In the genomic region with DNA sequence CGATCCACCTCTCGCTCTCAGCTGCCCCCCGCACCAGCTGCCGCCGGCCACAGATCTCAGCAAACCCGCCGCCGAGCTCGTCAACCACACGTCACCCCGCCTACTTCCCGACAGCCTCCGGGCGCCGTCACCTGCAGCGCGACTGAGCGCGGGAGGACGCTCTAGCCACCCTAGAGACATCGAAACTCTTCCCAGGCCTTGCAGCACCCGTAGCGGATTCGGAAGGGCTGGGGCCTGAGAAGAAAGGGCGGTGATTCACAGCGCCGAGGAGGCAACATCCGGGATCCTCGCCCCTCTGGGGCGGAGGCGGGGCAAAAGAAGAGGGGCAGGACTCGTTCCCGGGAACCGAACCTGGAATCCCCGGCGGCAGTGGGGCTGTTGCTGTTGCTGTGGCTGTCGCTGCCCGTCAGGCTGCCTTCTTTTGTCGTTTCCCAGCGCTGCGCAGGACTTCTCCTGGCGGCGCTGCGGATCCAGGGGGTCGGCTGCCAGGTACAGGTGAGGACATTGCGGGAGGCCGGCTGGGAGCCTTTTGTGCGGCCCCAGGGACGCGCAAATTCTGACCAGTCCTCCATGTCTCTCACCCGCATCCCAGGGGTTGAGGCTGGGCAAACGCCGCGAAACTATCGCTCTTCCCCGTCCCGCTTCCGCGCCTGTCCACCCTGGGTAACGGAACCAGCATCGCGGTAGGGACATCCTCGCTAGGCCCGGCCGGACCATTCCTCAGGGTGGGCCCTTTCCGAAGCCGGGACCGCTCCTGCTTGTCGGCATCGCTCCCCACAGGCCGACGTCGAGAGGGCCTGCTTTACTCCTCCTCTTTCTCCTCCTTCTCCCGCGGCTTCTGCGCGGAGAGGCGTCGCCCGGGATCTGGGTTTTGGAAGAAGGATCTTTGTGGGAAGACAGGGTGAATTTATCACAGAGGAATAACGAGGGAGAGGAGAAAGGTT, we compare ENCODE assay signal across 8 cellular contexts. TPM values are rescaled to one million over a fixed set of nuclear protein-coding genes. Genes with fewer than 3 reads are reported as not detected.
A peak's percentile ranks its signal among the peaks of the same experiment; 100 is the strongest.
DNase-seq lines count a peak whose midpoint lies in the region; ATAC-seq, FAIRE-seq and TF ChIP-seq lines count a peak whose summit lies in the region.

A gene (plus strand): TSS at position 331 of the 944 bp plus-strand sequence. CDS start 9,443 bp downstream, outside the sequence.
A gene with protein sequence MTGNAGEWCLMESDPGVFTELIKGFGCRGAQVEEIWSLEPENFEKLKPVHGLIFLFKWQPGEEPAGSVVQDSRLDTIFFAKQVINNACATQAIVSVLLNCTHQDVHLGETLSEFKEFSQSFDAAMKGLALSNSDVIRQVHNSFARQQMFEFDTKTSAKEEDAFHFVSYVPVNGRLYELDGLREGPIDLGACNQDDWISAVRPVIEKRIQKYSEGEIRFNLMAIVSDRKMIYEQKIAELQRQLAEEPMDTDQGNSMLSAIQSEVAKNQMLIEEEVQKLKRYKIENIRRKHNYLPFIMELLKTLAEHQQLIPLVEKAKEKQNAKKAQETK (minus strand): TSS at position 79 of the 944 bp plus-strand sequence. CDS start 100 bp downstream, outside the sequence.

- ATAC-seq in GM21526 (IDR thresholded peaks at IDR 0.05; ENCODE audit: low FRiP score, unreplicated experiment), result peak; percentile 92

- TF ChIP-seq CTCF in OCI-LY7 (conservative IDR thresholded peaks at IDR 0.05; ENCODE audit: low read length) (no peak), endothelial cell of umbilical vein (IDR thresholded peaks at IDR 0.05; ENCODE audit: extremely low read depth in 1 of 2, insufficient read depth in 1 of 2, low read depth in 1 of 2, low read length in 2 of 2) (no peak)

- H3K79me2 ChIP-seq in OCI-LY7 (ENCODE audit: insufficient read depth, low read depth, low read length), result peaks cover 96% of the 10 kb centered on the region
- H3K79me2 ChIP-seq in endothelial cell of umbilical vein (ENCODE audit: control insufficient read depth, insufficient read depth, low read length), result peaks cover 88% of the 10 kb centered on the region

- H3K4me1 ChIP-seq in OCI-LY7 (ENCODE audit: insufficient read depth, low read length, poor library complexity, severe bottlenecking) (peaks cover 39% of the 10 kb centered on the region), endothelial cell of umbilical vein (ENCODE audit: control insufficient read depth, extremely low read depth, insufficient read depth, low read length) (peaks cover 29% of the 10 kb centered on the region)

- H3K4me2 ChIP-seq in OCI-LY7 (ENCODE audit: low read length), result peak within 1 kb of the TSS; percentile 84
- H3K4me2 ChIP-seq in endothelial cell of umbilical vein (ENCODE audit: insufficient read depth, low read length), result peak within 1 kb of the TSS; percentile 99

- H3K27me3 ChIP-seq in endothelial cell of umbilical vein (ENCODE audit: control insufficient read depth in 2 of 2, insufficient read depth in 2 of 2, low read length in 2 of 2), result no peaks in the 10 kb centered on the region

- dilution Hi-C loops in endothelial cell of umbilical vein (cut with MboI; ENCODE audit: extremely low pct_ligation_motif_present, low sequenced_read_pairs), result no loop called here

- peak within 1 kb of the TSS; percentile 100 for H3K4me3 ChIP-seq in OCI-LY7 (ENCODE audit: low read depth, low read length, poor library complexity, severe bottlenecking)
- H3K4me3 ChIP-seq in endothelial cell of umbilical vein (replicated peaks in 1 of 3; ENCODE audit: insufficient read depth in 1 of 3, low read depth in 1 of 3, low read length in 3 of 3), result peak within 1 kb of the TSS; percentile 49 to 86 (median 78)

- POLR2A ChIA-PET in OCI-LY7 (lab: Charles Lee) (interaction anchor here (0.5 to 3.2 kb wide), 23 partner anchors 8 to 1435 kb away, joined by 3 to 19 read pairs (median 5); a partner anchor contains a TSS), endothelial cell of umbilical vein (lab: Charles Lee) (interaction anchor here (0.8 to 2.0 kb wide), 3 partner anchors 22 to 252 kb away, joined by 4 to 7 read pairs (median 5); a partner anchor contains a TSS)

- intact Hi-C loops in OCI-LY7 (cut with micrococcal nuclease; ENCODE audit: unreplicated experiment) (loop anchor here (1.0 to 5.0 kb wide), 5 partner anchors 46 to 1163 kb away; a partner anchor contains a TSS), endothelial cell of umbilical vein (cut with micrococcal nuclease) (loop anchor here (1.0 kb wide), 3 partner anchors 46 to 251 kb away; a partner anchor contains a TSS)

- CTCF ChIA-PET in OCI-LY7 (lab: Charles Lee; ENCODE audit: unreplicated experiment) (interaction anchor here (0.8 to 1.3 kb wide), 2 partner anchors 10 to 45 kb away, joined by 3 read pairs; a partner anchor contains a TSS), endothelial cell of umbilical vein (lab: Charles Lee) (interaction anchor here (0.7 to 1.7 kb wide), 8 partner anchors 10 to 253 kb away, joined by 3 to 11 read pairs (median 7); a partner anchor contains a TSS)

- H3K27ac ChIP-seq in OCI-LY7 (ENCODE audit: low read depth, low read length, poor library complexity, severe bottlenecking) (peak within 1 kb of the TSS; percentile 82), endothelial cell of umbilical vein (ENCODE audit: insufficient read depth, low read depth, low read length) (peak within 1 kb of the TSS; percentile 65)

- H3K9me1 ChIP-seq in endothelial cell of umbilical vein (replicated peaks; ENCODE audit: control insufficient read depth, extremely low read depth, insufficient read depth, low read length), result no peaks in the 10 kb centered on the region

- H3K9me3 ChIP-seq in OCI-LY7 (ENCODE audit: low read length) (peaks cover 8% of the 10 kb centered on the region; the same call in 1 of the 2 replicates), endothelial cell of umbilical vein (replicated peaks; ENCODE audit: control insufficient read depth, insufficient read depth, low read length) (no peaks in the 10 kb centered on the region)

- peak; percentile 85 for TF ChIP-seq POLR2A in endothelial cell of umbilical vein (IDR thresholded peaks at IDR 0.05; ENCODE audit: low read depth, low read length)

- DNase-seq in DMS 273 (lab: John Stamatoyannopoulos, UW; ENCODE audit: unreplicated experiment), result peak; percentile 99
- peak; percentile 71 for DNase-seq in HuH-7.5 (ENCODE audit: low spot score)
- DNase-seq in OCI-LY7 (ENCODE audit: low spot score), result peak; percentile 97
- peak; percentile 88 for DNase-seq in activated T-cell treated with anti-CD3 and anti-CD28 coated beads for 1 hour (ENCODE audit: low read depth)
- peak; percentile 99 for DNase-seq in endothelial cell of umbilical vein (ENCODE audit: low read depth, low spot score)
- peak; percentile 95 for DNase-seq in middle frontal gyrus (ENCODE audit: extremely low spot score, low spot score)
- DNase-seq in stimulated activated CD8-positive, alpha-beta memory T cell treated with anti-CD3 and anti-CD28 coated beads, Interleukin-2, amount 100 ng/mL, for 48 hours (ENCODE audit: low read depth in 2 of 2), result peak; percentile 87 to 89

- no peaks in the 10 kb centered on the region for H3K9me2 ChIP-seq in OCI-LY7 (ENCODE audit: insufficient read depth, low read length)

- peak within 1 kb of the TSS; percentile 91 for H3K9ac ChIP-seq in endothelial cell of umbilical vein (replicated peaks; ENCODE audit: extremely low read depth, insufficient read depth, low read length)

- BruUV-seq in OCI-LY7 (replicated peaks; lab: Mats Ljungman, UMichigan) (no TSS peak), endothelial cell of umbilical vein (replicated peaks; lab: Mats Ljungman, UMichigan) (TSS peak; percentile 45)

- FAIRE-seq in endothelial cell of umbilical vein (lab: Jason Lieb, UNC), result peak; percentile 85

- H2AFZ ChIP-seq in OCI-LY7 (ENCODE audit: low read length) (peak within 1 kb of the TSS; percentile 92), endothelial cell of umbilical vein (ENCODE audit: low read depth, low read length) (peak within 1 kb of the TSS; percentile 57)

- H4K20me1 ChIP-seq in OCI-LY7 (ENCODE audit: insufficient read depth, low read length), result peaks cover 30% of the 10 kb centered on the region
- peaks cover 2% of the 10 kb centered on the region for H4K20me1 ChIP-seq in endothelial cell of umbilical vein (replicated peaks; ENCODE audit: control insufficient read depth, extremely low read depth, insufficient read depth, low read length)

- H3K36me3 ChIP-seq in OCI-LY7 (ENCODE audit: insufficient read depth, low read length), result peaks cover 39% of the 10 kb centered on the region
- no peaks in the 10 kb centered on the region for H3K36me3 ChIP-seq in endothelial cell of umbilical vein (ENCODE audit: control insufficient read depth in 2 of 2, extremely low read depth in 1 of 2, insufficient read depth in 2 of 2, low read length in 2 of 2)

TF ChIP-seq in endothelial cell of umbilical vein, 7 proteins besides CTCF, POLR2A, EP300 and RAD21 (continues in another document):
- TF ChIP-seq GATA2 (IDR thresholded peaks at IDR 0.05; ENCODE audit: insufficient read depth, insufficient read length, low read depth, low read length) (no peak), FOS (IDR thresholded peaks at IDR 0.05; ENCODE audit: borderline replicate concordance, insufficient read depth, low read length) (peak; percentile 70), POLR2AphosphoS5 (IDR thresholded peaks at IDR 0.05; ENCODE audit: insufficient read depth, low read depth, low read length) (peak; percentile 95), MYC (IDR thresholded peaks at IDR 0.05; ENCODE audit: low read depth, low read length) (peak; percentile 73)

RNA-seq across cellular contexts. Expression of the first gene that starts in this region (rescaled TPM):
- 70.4 and 72.4 TPM in 2 replicates for total RNA-seq in OCI-LY7 (2014; rRNA removed; shearing (Covaris generic))
- total RNA-seq in OCI-LY7 (2022) (77.0 and 83.3 TPM in 2 replicates), endothelial cell of umbilical vein (60.3 and 61.8 TPM in 2 replicates)
- 10.9 and 11.1 TPM in 2 replicates for polyA plus RNA-seq in endothelial cell of umbilical vein
- polyA plus RNA-seq in endothelial cell of umbilical vein (2011; cell fraction: cytosol; rRNA removed), result 10.0 and 12.5 TPM in 2 replicates
- 16.6 and 18.5 TPM in 2 replicates for polyA plus RNA-seq in endothelial cell of umbilical vein (2011; cell fraction: nucleus; rRNA removed)
- 18.1 and 28.2 TPM in 2 replicates for polyA plus RNA-seq in endothelial cell of umbilical vein (2012)
- polyA minus RNA-seq in endothelial cell of umbilical vein, result 60.6 and 73.4 TPM in 2 replicates
- polyA minus RNA-seq in endothelial cell of umbilical vein (2011; cell fraction: cytosol; rRNA and poly(A)+ RNA removed), result 87.3 TPM
- polyA minus RNA-seq in endothelial cell of umbilical vein (2011; cell fraction: nucleus; rRNA and poly(A)+ RNA removed), result 46.7 and 58.2 TPM in 2 replicates

RNA-seq across cellular contexts. Expression of the second gene that starts in this region (rescaled TPM):
- total RNA-seq in OCI-LY7 (2014; rRNA removed; shearing (Covaris generic)), result 28.6 and 32.7 TPM in 2 replicates
- total RNA-seq in OCI-LY7 (2022), result 82.5 TPM in 2 replicates
- 45.6 and 50.8 TPM in 2 replicates for total RNA-seq in endothelial cell of umbilical vein
- polyA plus RNA-seq in endothelial cell of umbilical vein, result 6.7 and 9.8 TPM in 2 replicates
- polyA plus RNA-seq in endothelial cell of umbilical vein (2011; cell fraction: cytosol; rRNA removed), result 15.0 and 18.0 TPM in 2 replicates
- 18.1 and 20.2 TPM in 2 replicates for polyA plus RNA-seq in endothelial cell of umbilical vein (2011; cell fraction: nucleus; rRNA removed)
- polyA plus RNA-seq in endothelial cell of umbilical vein (2012), result 28.5 and 45.7 TPM in 2 replicates
- polyA minus RNA-seq in endothelial cell of umbilical vein, result 14.6 and 15.0 TPM in 2 replicates
- polyA minus RNA-seq in endothelial cell of umbilical vein (2011; cell fraction: cytosol; rRNA and poly(A)+ RNA removed), result 28.5 TPM
- polyA minus RNA-seq in endothelial cell of umbilical vein (2011; cell fraction: nucleus; rRNA and poly(A)+ RNA removed), result 29.5 and 31.8 TPM in 2 replicates

Comparison
In these comparisons a context has a peak if more than half of its experiments do, and no peak if none do; other contexts are left out.
1. Peak in every context shown above with its lines: DNase-seq, ATAC-seq, H3K4me3 ChIP-seq and H3K27ac ChIP-seq.